ENCODE assay signal across 8 cellular contexts in genomic region chr11:62830904-62831519, GRCh38. TPM values are rescaled to one million over a fixed set of nuclear protein-coding genes. Genes with fewer than 3 reads are reported as not detected.
DNase-seq lines count a peak whose midpoint lies in the region; ATAC-seq and TF ChIP-seq lines count a peak whose summit lies in the region.

No MANE protein-coding gene starts in this region.

- peaks cover 58% of the 10 kb centered on the region for H3K36me3 ChIP-seq in KOPT-K1 (ENCODE audit: insufficient read depth, low read length)
- H3K36me3 ChIP-seq in mesenchymal stem cell (ENCODE audit: control insufficient read depth in 1 of 2, insufficient read depth in 2 of 2, low read depth in 1 of 2, low read length in 2 of 2): peaks cover 50 to 52% of the 10 kb centered on the region in 2 experiments
- H3K36me3 ChIP-seq in aorta (ENCODE audit: control insufficient read depth in 1 of 2, insufficient read depth in 2 of 2, low read length in 1 of 2): peaks cover 0 to 11% of the 10 kb centered on the region in 2 donors

- POLR2A ChIA-PET in MCF 10A (lab: Yijun Ruan, JAX): interaction anchor here (0.6 to 4.5 kb wide), 43 partner anchors 8 to 1413 kb away, joined by 3 to 105 read pairs (median 6); partner anchors contain the start of genes C11orf98, EEF1G, HNRNPUL2 and INTS5

- H3K27me3 ChIP-seq in mesenchymal stem cell (ENCODE audit: control insufficient read depth in 1 of 2, insufficient read depth in 1 of 2, low read length in 2 of 2) (no peaks in the 10 kb centered on the region), aorta (ENCODE audit: control insufficient read depth in 1 of 2, insufficient read depth in 2 of 2, low read length in 1 of 2) (no peaks in the 10 kb centered on the region)

- no peaks in the 10 kb centered on the region for H3K27me3 Mint-ChIP-seq in MCF 10A (ENCODE audit: insufficient read depth, unreplicated experiment)

- no peak overlapping the region for H2BK15ac ChIP-seq in mesenchymal stem cell (ENCODE audit: low read depth, poor library complexity, severe bottlenecking)

- H4K8ac ChIP-seq in mesenchymal stem cell (ENCODE audit: low read length): no peak overlapping the region

- in situ Hi-C loops in GM13976 (cut with MboI; ENCODE audit: low sequenced_read_pairs, unreplicated experiment): no loop called here

- peak overlapping the region; percentile 68 to 98 for H3K4me3 ChIP-seq in mesenchymal stem cell (ENCODE audit: insufficient read depth in 1 of 2, low read depth in 1 of 2, low read length in 2 of 2)
- H3K4me3 ChIP-seq in aorta (ENCODE audit: low read length in 2 of 2): peak overlapping the region; percentile 69 to 71

- H2AK5ac ChIP-seq in mesenchymal stem cell (ENCODE audit: low read length, severe bottlenecking): no peak overlapping the region

- peaks cover 52% of the 10 kb centered on the region for H3K36me3 Mint-ChIP-seq in MCF 10A (ENCODE audit: insufficient read depth, unreplicated experiment)

- WGBS in mesenchymal stem cell: 0% methylated on average over 25 of the region's 33 CpGs
- WGBS in aorta, 2 donors: 0 to 1% methylated on average over 33 of the region's 33 CpGs

- ATAC-seq in aorta (ENCODE audit: low FRiP score) (no peak), GM21528 (IDR thresholded peaks at IDR 0.05; ENCODE audit: low FRiP score, unreplicated experiment) (no peak)

- H3K4me1 Mint-ChIP-seq in MCF 10A (ENCODE audit: insufficient read depth, unreplicated experiment): peaks cover 28% of the 10 kb centered on the region

- no peaks in the 10 kb centered on the region for H3K9me3 Mint-ChIP-seq in MCF 10A (ENCODE audit: unreplicated experiment)

- peaks cover 19% of the 10 kb centered on the region for H3K79me1 ChIP-seq in mesenchymal stem cell (replicated peaks; ENCODE audit: low read length, poor library complexity, severe bottlenecking)

- H3K23ac ChIP-seq in mesenchymal stem cell (ENCODE audit: low read length in 2 of 2): peak overlapping the region in 1 of 2 experiments; percentile 87

- H3K9ac ChIP-seq in mesenchymal stem cell (ENCODE audit: low read length): peak overlapping the region; percentile 98

- intact Hi-C loops in MCF 10A (cut with micrococcal nuclease) (loop anchor here (10.0 kb wide), 1 partner anchor 446 kb away; no protein-coding TSS in a partner anchor), aorta (cut with DNase I) (loop anchor here in 1 of 2 donors (5.0 to 10.0 kb wide), 2 partner anchors 44 to 126 kb away; partner anchors contain the start of genes BSCL2, GNG3 and TMEM179B)

- peak overlapping the region in 1 of 2 experiments; percentile 17 for H2BK12ac ChIP-seq in mesenchymal stem cell (ENCODE audit: low read length in 2 of 2)

- TF ChIP-seq CTCF in GM13976 (IDR thresholded peaks at IDR 0.05; ENCODE audit: borderline replicate concordance, control extremely low read depth, extremely low read depth, insufficient read depth, missing control alignments): no peak
- TF ChIP-seq CTCF in MCF 10A (IDR thresholded peaks at IDR 0.05; ENCODE audit: unreplicated experiment): no peak

- peak overlapping the region; percentile 89 for H3K4me3 Mint-ChIP-seq in MCF 10A (ENCODE audit: unreplicated experiment)

- peak overlapping the region in 1 of 2 experiments; percentile 31 for H3K14ac ChIP-seq in mesenchymal stem cell (ENCODE audit: low read length in 2 of 2)

- H3K9me3 ChIP-seq in KOPT-K1 (ENCODE audit: insufficient read depth, low read length, poor library complexity, severe bottlenecking) (no peaks in the 10 kb centered on the region), mesenchymal stem cell (ENCODE audit: control insufficient read depth, low read length) (no peaks in the 10 kb centered on the region), aorta (ENCODE audit: control insufficient read depth, low read length) (no peaks in the 10 kb centered on the region)

- peak overlapping the region; percentile 64 for H3K27ac ChIP-seq in KOPT-K1 (ENCODE audit: low read depth, low read length, poor library complexity, severe bottlenecking)
- H3K27ac ChIP-seq in mesenchymal stem cell (ENCODE audit: low read length, poor library complexity, severe bottlenecking): peak overlapping the region; percentile 79
- peak overlapping the region; percentile 52 to 89 for H3K27ac ChIP-seq in aorta (ENCODE audit: low read depth in 1 of 2, low read length in 2 of 2)

- H3K27ac Mint-ChIP-seq in MCF 10A (ENCODE audit: low read depth, unreplicated experiment): peak overlapping the region; percentile 99

- peak overlapping the region; percentile 77 for H2BK120ac ChIP-seq in mesenchymal stem cell (ENCODE audit: low read depth, low read length)

- H3K4ac ChIP-seq in mesenchymal stem cell (ENCODE audit: low read depth in 1 of 2, low read length in 2 of 2): peak overlapping the region; percentile 19 to 25

- peak overlapping the region; percentile 91 for H3K4me2 ChIP-seq in mesenchymal stem cell (ENCODE audit: low read length, poor library complexity, severe bottlenecking)

- peak overlapping the region; percentile 69 to 71 for H3K18ac ChIP-seq in mesenchymal stem cell (ENCODE audit: low read depth in 1 of 2, low read length in 2 of 2)

- no peak overlapping the region for H2AFZ ChIP-seq in mesenchymal stem cell (ENCODE audit: low read depth, low read length)

- no TSS peak for BruUV-seq in MCF 10A (replicated peaks; lab: Mats Ljungman, UMichigan)

- H4K91ac ChIP-seq in mesenchymal stem cell (ENCODE audit: low read length): no peak overlapping the region

- no peak overlapping the region for H2BK5ac ChIP-seq in mesenchymal stem cell (ENCODE audit: low read depth, low read length, poor library complexity, severe bottlenecking)

- DNase-seq in GM13976 (ENCODE audit: low spot score): peak; percentile 59
- no peak for DNase-seq in MCF 10A (ENCODE audit: unreplicated experiment)
- no peak for DNase-seq in mesenchymal stem cell
- DNase-seq in aorta: no peak
- no peak for DNase-seq in kidney tubule cell (ENCODE audit: low spot score)
- DNase-seq in superior temporal gyrus (ENCODE audit: extremely low spot score): no peak

- H3K4me1 ChIP-seq in mesenchymal stem cell (ENCODE audit: control insufficient read depth, insufficient read depth, low read depth, low read length): peaks cover 17% of the 10 kb centered on the region
- H3K4me1 ChIP-seq in aorta (ENCODE audit: control insufficient read depth in 1 of 2, insufficient read depth in 2 of 2, low read length in 2 of 2): no peaks in the 10 kb centered on the region

- CTCF ChIA-PET in MCF 10A (lab: Yijun Ruan, JAX): interaction anchor here (1.2 kb wide), 3 partner anchors 26 to 45 kb away, joined by 3 to 4 read pairs (median 4); partner anchors contain the start of gene TMEM179B

RNA-seq across cellular contexts. Expression of gene STX5, which starts 0.8 kb away (rescaled TPM):
- total RNA-seq in MCF 10A (2022) (71.8 and 72.0 TPM in 2 replicates), aorta (10 to 100 TPM; 42.6 to 46.4 TPM)
- polyA plus RNA-seq in mesenchymal stem cell (2013, experiment 1 of 2): 38.1 TPM
- polyA plus RNA-seq in mesenchymal stem cell (2013, experiment 2 of 2): 36.9 TPM
- polyA plus RNA-seq in aorta: 10 to 100 TPM; 19.2 to 44.0 TPM

RNA-seq across cellular contexts. Expression of gene TEX54, which starts 1.6 kb away (rescaled TPM):
- total RNA-seq in MCF 10A (2022) (not detected in 2 replicates), aorta (not detected)
- not detected for polyA plus RNA-seq in mesenchymal stem cell (2013, experiment 1 of 2)
- polyA plus RNA-seq in mesenchymal stem cell (2013, experiment 2 of 2): 0.16 TPM
- polyA plus RNA-seq in aorta: 1 to 10 TPM in 1 of 2 donors, not detected in 1; 5.5 TPM

RNA-seq across cellular contexts. Expression of gene WDR74, which starts 8.4 kb away (rescaled TPM):
- total RNA-seq in MCF 10A (2022): 91.3 and 115 TPM in 2 replicates
- 15.6 TPM for polyA plus RNA-seq in mesenchymal stem cell (2013, experiment 1 of 2)
- polyA plus RNA-seq in mesenchymal stem cell (2013, experiment 2 of 2): 14.5 TPM
- total RNA-seq in aorta: 10 to 100 TPM; 35.4 to 42.9 TPM
- 10 to 100 TPM; 13.5 to 53.9 TPM for polyA plus RNA-seq in aorta

RNA-seq across cellular contexts. Expression of gene NXF1, which starts 25.8 kb away (rescaled TPM):
- total RNA-seq in MCF 10A (2022) (47.6 and 53.3 TPM in 2 replicates), aorta (10 to 100 TPM; 82.4 to 99.9 TPM)
- polyA plus RNA-seq in mesenchymal stem cell (2013, experiment 1 of 2): 46.1 TPM
- polyA plus RNA-seq in mesenchymal stem cell (2013, experiment 2 of 2): 41.5 TPM
- polyA plus RNA-seq in aorta: 100 to 1,000 TPM in 1 of 2 donors, 10 to 100 TPM in 1; 26.8 to 455 TPM

RNA-seq across cellular contexts. Expression of gene TMEM223, which starts 39.2 kb away (rescaled TPM):
- 9.6 and 9.9 TPM in 2 replicates for total RNA-seq in MCF 10A (2022)
- polyA plus RNA-seq in mesenchymal stem cell (2013, experiment 1 of 2): 35.0 TPM
- polyA plus RNA-seq in mesenchymal stem cell (2013, experiment 2 of 2): 36.0 TPM
- total RNA-seq in aorta: 10 to 100 TPM in 1 of 2 donors, 1 to 10 TPM in 1; 6.0 to 12.6 TPM
- polyA plus RNA-seq in aorta: 10 to 100 TPM; 10.4 to 10.6 TPM
